ENCODE assay signal across 22 cellular contexts in genomic region chr14:31037709-31038221, GRCh38.
"Had no signal": no experiment of that assay in that cellular context is flagged by ENCODE, and none has a peak within 500 bp of the region (broad histone marks: within the 10 kb centered on the region; RNA-seq: fewer than 3 reads in every experiment).

No MANE protein-coding gene starts in this region.

- H3K27ac Mint-ChIP-seq: activated naive CD4-positive, alpha-beta T cell treated with anti-CD3 and anti-CD28 coated beads, Interleukin-2, amount 10 ng/mL, durations not matched to agents 7 days and 5 days; activated naive CD8-positive, alpha-beta T cell treated with anti-CD3 and anti-CD28 coated beads, Interleukin-2, amount 50 U/mL, for 24 hours; stimulated activated naive CD8-positive, alpha-beta T cell treated with anti-CD3 and anti-CD28 coated beads, Interleukin-15, amount 100 ng/mL, for 72 hours had no signal

- H3K9me3 Mint-ChIP-seq: activated naive CD4-positive, alpha-beta T cell treated with anti-CD3 and anti-CD28 coated beads, Interleukin-2, amount 10 ng/mL, durations not matched to agents 7 days and 5 days; activated naive CD8-positive, alpha-beta T cell treated with anti-CD3 and anti-CD28 coated beads, Interleukin-2, amount 50 U/mL, for 24 hours; central memory CD8-positive, alpha-beta T cell; nephron; stimulated activated naive CD8-positive, alpha-beta T cell treated with anti-CD3 and anti-CD28 coated beads, Interleukin-15, amount 100 ng/mL, for 72 hours had no signal

- DNase-seq: activated CD4-positive, alpha-beta T cell treated with anti-CD3 and anti-CD28 coated beads for 1 hour; activated CD8-positive, alpha-beta memory T cell treated with anti-CD3 and anti-CD28 coated beads for 24 hours; activated CD8-positive, alpha-beta memory T cell treated with anti-CD3 and anti-CD28 coated beads, Interleukin-2, amount 50 U/mL, for 48 hours; activated effector memory CD4-positive, alpha-beta T cell treated with Interleukin-2 at 50 U/mL for 16 hours; activated naive CD4-positive, alpha-beta T cell treated with anti-CD3 and anti-CD28 coated beads, Interleukin-2, amount 10 ng/mL, durations not matched to agents 7 days and 5 days; activated naive CD8-positive, alpha-beta T cell treated with anti-CD3 and anti-CD28 coated beads, Interleukin-2, amount 50 U/mL, for 24 hours; activated T-cell treated with anti-CD3 and anti-CD28 coated beads, Interleukin-2, amount 50 U/mL, for 48 hours; aorta; brain microvascular endothelial cell; esophagus squamous epithelium; foreskin fibroblast; hypothalamus; midbrain; retina; stimulated activated naive CD8-positive, alpha-beta T cell treated with anti-CD3 and anti-CD28 coated beads, Interleukin-15, amount 100 ng/mL, for 72 hours; T1000; transverse colon had no signal

- H3K27ac ChIP-seq: brain microvascular endothelial cell, coronary artery, suprapubic skin, vagina had no signal

- H3K4me3 ChIP-seq: coronary artery, esophagus squamous epithelium, suprapubic skin, transverse colon, vagina had no signal

- H3K36me3 Mint-ChIP-seq: activated naive CD4-positive, alpha-beta T cell treated with anti-CD3 and anti-CD28 coated beads, Interleukin-2, amount 10 ng/mL, durations not matched to agents 7 days and 5 days had no signal

- H3K4me3 Mint-ChIP-seq: activated naive CD4-positive, alpha-beta T cell treated with anti-CD3 and anti-CD28 coated beads, Interleukin-2, amount 10 ng/mL, durations not matched to agents 7 days and 5 days; activated naive CD8-positive, alpha-beta T cell treated with anti-CD3 and anti-CD28 coated beads, Interleukin-2, amount 50 U/mL, for 24 hours; central memory CD8-positive, alpha-beta T cell; nephron; stimulated activated naive CD8-positive, alpha-beta T cell treated with anti-CD3 and anti-CD28 coated beads, Interleukin-15, amount 100 ng/mL, for 72 hours had no signal

- H3K27me3 ChIP-seq: brain microvascular endothelial cell, esophagus squamous epithelium, suprapubic skin, transverse colon, vagina had no signal

- H3K9me3 ChIP-seq: esophagus squamous epithelium, suprapubic skin, transverse colon, vagina had no signal

- H3K27me3 Mint-ChIP-seq: activated naive CD4-positive, alpha-beta T cell treated with anti-CD3 and anti-CD28 coated beads, Interleukin-2, amount 10 ng/mL, durations not matched to agents 7 days and 5 days; activated naive CD8-positive, alpha-beta T cell treated with anti-CD3 and anti-CD28 coated beads, Interleukin-2, amount 50 U/mL, for 24 hours; central memory CD8-positive, alpha-beta T cell; stimulated activated naive CD8-positive, alpha-beta T cell treated with anti-CD3 and anti-CD28 coated beads, Interleukin-15, amount 100 ng/mL, for 72 hours had no signal

- ATAC-seq: activated naive CD8-positive, alpha-beta T cell treated with anti-CD3 and anti-CD28 coated beads, Interleukin-2, amount 50 U/mL, for 24 hours; stimulated activated naive CD8-positive, alpha-beta T cell treated with anti-CD3 and anti-CD28 coated beads, Interleukin-15, amount 100 ng/mL, for 72 hours had no signal

- H3K36me3 ChIP-seq: brain microvascular endothelial cell, esophagus squamous epithelium, suprapubic skin, transverse colon, vagina had no signal
